15 cellular contexts compared by ENCODE assay signal in genomic region chr1:53552146-53552940, GRCh38.
DNase-seq lines count a peak whose midpoint lies in the region; ATAC-seq and TF ChIP-seq lines count a peak whose summit lies in the region.
"Had no signal": no experiment of that assay in that cellular context is flagged by ENCODE, and none has a peak within 500 bp of the region (broad histone marks: within the 10 kb centered on the region; RNA-seq: fewer than 3 reads in every experiment).

No MANE protein-coding gene starts in this region.

- peak; percentile 53 for DNase-seq in DMS 273 (lab: John Stamatoyannopoulos, UW; ENCODE audit: unreplicated experiment)
- DNase-seq in H4 (ENCODE audit: low spot score): peak; percentile 88
- DNase-seq in WERI-Rb-1: peak; percentile 2
- peak; percentile 56 for DNase-seq in myocyte (ENCODE audit: low read depth)
- no peak for DNase-seq in 8988T
- DNase-seq: activated CD4-positive, alpha-beta T cell treated with anti-CD3 and anti-CD28 coated beads, Interleukin-2, amount 50 U/mL, for 4 hours; activated naive CD8-positive, alpha-beta T cell treated with anti-CD3 and anti-CD28 coated beads, Interleukin-2, amount 50 U/mL, for 24 hours; effector CD8-positive, alpha-beta T cell; Karpas-422; NCI-H748 treated with DMSO at 0.1 percent for 48 hours; stimulated activated CD4-positive, alpha-beta T cell treated with anti-CD3 and anti-CD28 coated beads, Interleukin-2, amount 100 ng/mL, for 48 hours; stimulated activated naive CD8-positive, alpha-beta T cell treated with anti-CD3 and anti-CD28 coated beads, Interleukin-15, amount 100 ng/mL, for 72 hours had no signal

- no peaks in the 10 kb centered on the region for H3K36me3 ChIP-seq in WERI-Rb-1
- H3K36me3 ChIP-seq: ovary had no signal

- ATAC-seq in HG03097 (IDR thresholded peaks at IDR 0.05; ENCODE audit: low FRiP score, unreplicated experiment) (no peak), HG02973 (IDR thresholded peaks at IDR 0.05; ENCODE audit: unreplicated experiment) (no peak)

- H3K9me3 ChIP-seq in WERI-Rb-1 (ENCODE audit: severe bottlenecking): no peaks in the 10 kb centered on the region
- H3K9me3 ChIP-seq: ovary had no signal

- no peak for TF ChIP-seq CTCF in WERI-Rb-1 (IDR thresholded peaks at IDR 0.05; ENCODE audit: low read depth, low read length)

- H3K4me3 ChIP-seq in WERI-Rb-1 (ENCODE audit: low read depth, low read length): no peak overlapping the region
- H3K4me3 ChIP-seq: ovary had no signal

- no peaks in the 10 kb centered on the region for H3K27me3 ChIP-seq in WERI-Rb-1 (ENCODE audit: insufficient read depth, low read depth, severe bottlenecking)
- H3K27me3 ChIP-seq: ovary had no signal

- no peak overlapping the region for H3K27ac ChIP-seq in WERI-Rb-1
- H3K27ac ChIP-seq: ovary had no signal
